9 cellular contexts compared by ENCODE assay signal in genomic region chr10:114634607-114634974, GRCh38. TPM values are rescaled to one million over a fixed set of nuclear protein-coding genes. Genes with fewer than 3 reads are reported as not detected.
DNase-seq lines count a peak whose midpoint lies in the region; ATAC-seq and TF ChIP-seq lines count a peak whose summit lies in the region.
"Had no signal": no experiment of that assay in that cellular context is flagged by ENCODE, and none has a peak within 500 bp of the region (broad histone marks: within the 10 kb centered on the region; RNA-seq: fewer than 3 reads in every experiment).

No MANE protein-coding gene starts in this region.

- peaks cover 0 to 4% of the 10 kb centered on the region in 2 donors for H3K36me3 Mint-ChIP-seq in activated naive CD4-positive, alpha-beta T cell treated with anti-CD3 and anti-CD28 coated beads, Interleukin-2, amount 50 U/mL, for 72 hours
- H3K36me3 Mint-ChIP-seq in activated CD4-positive, alpha-beta memory T cell treated with anti-CD3 and anti-CD28 coated beads, Interleukin-2, amount 10 ng/mL, durations not matched to agents 7 days and 5 days (ENCODE audit: low read depth), result peaks cover 3% of the 10 kb centered on the region

- no peaks in the 10 kb centered on the region for H3K9me3 Mint-ChIP-seq in activated naive CD4-positive, alpha-beta T cell treated with anti-CD3 and anti-CD28 coated beads, Interleukin-2, amount 50 U/mL, for 72 hours
- no peaks in the 10 kb centered on the region for H3K9me3 Mint-ChIP-seq in activated CD4-positive, alpha-beta memory T cell treated with anti-CD3 and anti-CD28 coated beads, Interleukin-2, amount 10 ng/mL, durations not matched to agents 7 days and 5 days

- POLR2A ChIA-PET in activated CD4-positive, alpha-beta memory T cell treated with anti-CD3 and anti-CD28 coated beads, Interleukin-2, amount 10 ng/mL, durations not matched to agents 7 days and 5 days (lab: Charles Lee), result no interaction called here

- no peak overlapping the region for H3K27ac Mint-ChIP-seq in activated naive CD4-positive, alpha-beta T cell treated with anti-CD3 and anti-CD28 coated beads, Interleukin-2, amount 50 U/mL, for 72 hours
- no peak overlapping the region for H3K27ac Mint-ChIP-seq in activated CD4-positive, alpha-beta memory T cell treated with anti-CD3 and anti-CD28 coated beads, Interleukin-2, amount 10 ng/mL, durations not matched to agents 7 days and 5 days

- ATAC-seq in activated naive CD4-positive, alpha-beta T cell treated with anti-CD3 and anti-CD28 coated beads, Interleukin-2, amount 50 U/mL, for 72 hours, result no peak
- ATAC-seq in GM19351 (IDR thresholded peaks at IDR 0.05; ENCODE audit: unreplicated experiment), result no peak
- no peak for ATAC-seq in GM18858 (IDR thresholded peaks at IDR 0.05; ENCODE audit: unreplicated experiment)

- DNase-seq in AG08396 (ENCODE audit: low spot score), result peak; percentile 80
- DNase-seq in NCI-H460 (ENCODE audit: extremely low read depth, low read depth), result peak; percentile 67
- peak; percentile 19 to 57 for DNase-seq in erythroblast (lab: John Stamatoyannopoulos, UW)
- DNase-seq in mucosa of gallbladder (ENCODE audit: low spot score), result peak; percentile 59
- no peak for DNase-seq in activated naive CD4-positive, alpha-beta T cell treated with anti-CD3 and anti-CD28 coated beads, Interleukin-2, amount 50 U/mL, for 72 hours (ENCODE audit: low spot score in 2 of 2)
- DNase-seq in activated CD4-positive, alpha-beta memory T cell treated with anti-CD3 and anti-CD28 coated beads, Interleukin-2, amount 10 ng/mL, durations not matched to agents 7 days and 5 days, result no peak
- DNase-seq: NCI-H1092 had no signal

- TF ChIP-seq POLR2A in erythroblast (IDR thresholded peaks at IDR 0.05; ENCODE audit: low read length), result peak; percentile 24

- H3K4me1 Mint-ChIP-seq in activated CD4-positive, alpha-beta memory T cell treated with anti-CD3 and anti-CD28 coated beads, Interleukin-2, amount 10 ng/mL, durations not matched to agents 7 days and 5 days, result peaks cover 19% of the 10 kb centered on the region

- peaks cover 50% of the 10 kb centered on the region for H3K27me3 Mint-ChIP-seq in activated CD4-positive, alpha-beta memory T cell treated with anti-CD3 and anti-CD28 coated beads, Interleukin-2, amount 10 ng/mL, durations not matched to agents 7 days and 5 days

- H3K4me3 Mint-ChIP-seq in activated CD4-positive, alpha-beta memory T cell treated with anti-CD3 and anti-CD28 coated beads, Interleukin-2, amount 10 ng/mL, durations not matched to agents 7 days and 5 days, result no peak overlapping the region

- CTCF ChIA-PET in activated CD4-positive, alpha-beta memory T cell treated with anti-CD3 and anti-CD28 coated beads, Interleukin-2, amount 10 ng/mL, durations not matched to agents 7 days and 5 days (lab: Charles Lee), result interaction anchor here (1.2 kb wide), 1 partner anchor 163 kb away, joined by 4 read pairs; no protein-coding TSS in a partner anchor

RNA-seq across cellular contexts. Expression of gene ABLIM1, which starts 23.5 kb away (rescaled TPM):
- total RNA-seq in NCI-H460 (2014; rRNA removed; shearing (Covaris generic)), result 28.2 and 30.2 TPM in 2 replicates
- polyA plus RNA-seq in NCI-H460 (2014; cell fraction: nucleus; rRNA removed), result 17.5 and 25.4 TPM in 2 replicates
- 103 TPM for total RNA-seq in mucosa of gallbladder
- 100 to 1,000 TPM; 155 to 190 TPM for total RNA-seq in activated naive CD4-positive, alpha-beta T cell treated with anti-CD3 and anti-CD28 coated beads, Interleukin-2, amount 50 U/mL, for 72 hours
- 10 to 100 TPM; 91.5 to 97.9 TPM for total RNA-seq in activated CD4-positive, alpha-beta memory T cell treated with anti-CD3 and anti-CD28 coated beads, Interleukin-2, amount 10 ng/mL, durations not matched to agents 7 days and 5 days

Comparison
In these comparisons a context has a peak if more than half of its experiments do, and no peak if none do; other contexts are left out.
1. DNase-seq: peak in AG08396 (single experiment), NCI-H460 (single experiment), erythroblast (2 of 2) and mucosa of gallbladder (single experiment); none in activated naive CD4-positive, alpha-beta T cell treated with anti-CD3 and anti-CD28 coated beads, Interleukin-2, amount 50 U/mL, for 72 hours (0 of 2) and activated CD4-positive, alpha-beta memory T cell treated with anti-CD3 and anti-CD28 coated beads, Interleukin-2, amount 10 ng/mL, durations not matched to agents 7 days and 5 days (single experiment).